ENCODE assay signal across 8 cellular contexts in genomic region chr2:237291138-237291792, GRCh38.
DNase-seq lines count a peak whose midpoint lies in the region; ATAC-seq and TF ChIP-seq lines count a peak whose summit lies in the region.

No MANE protein-coding gene starts in this region.

- under 1% methylated on average over 20 of the region's 20 CpGs for WGBS in suprapubic skin

- H3K36me3 ChIP-seq in Caco-2 (ENCODE audit: control insufficient read depth, insufficient read depth, low read length) (no peaks in the 10 kb centered on the region), suprapubic skin (no peaks in the 10 kb centered on the region)

- H3K27me3 Mint-ChIP-seq in Caco-2 (ENCODE audit: insufficient read depth, unreplicated experiment) (peaks cover 2% of the 10 kb centered on the region), T-cell (peaks cover 40% of the 10 kb centered on the region in 2 donors)
- H3K27me3 Mint-ChIP-seq in natural killer cell treated with Interleukin-12 subunit alpha and Interleukin-12 subunit beta and Interleukin-15 and Interleukin-18, amount 100 ng/mL, for 72 hours, result peaks cover 37 to 68% of the 10 kb centered on the region in 2 donors

- CTCF ChIA-PET in Caco-2 (lab: Charles Lee), result no interaction called here
- CTCF ChIA-PET in T-cell (lab: Charles Lee), result no interaction called here

- intact Hi-C loops in Caco-2 (cut with micrococcal nuclease; ENCODE audit: unreplicated experiment), result no loop called here

- H3K36me3 Mint-ChIP-seq in Caco-2 (ENCODE audit: insufficient read depth, unreplicated experiment), result no peaks in the 10 kb centered on the region
- no peaks in the 10 kb centered on the region for H3K36me3 Mint-ChIP-seq in T-cell
- H3K36me3 Mint-ChIP-seq in natural killer cell treated with Interleukin-12 subunit alpha and Interleukin-12 subunit beta and Interleukin-15 and Interleukin-18, amount 100 ng/mL, for 72 hours, result no peaks in the 10 kb centered on the region

- TF ChIP-seq CTCF in Caco-2 (IDR thresholded peaks at IDR 0.05; ENCODE audit: insufficient read depth in 1 of 2, low read depth in 1 of 2, low read length in 1 of 2, severe bottlenecking in 1 of 2, unreplicated experiment in 1 of 2) (no peak), suprapubic skin (IDR thresholded peaks at IDR 0.05) (no peak), GM10266 (IDR thresholded peaks at IDR 0.05; ENCODE audit: control insufficient read depth, insufficient read depth, low read depth, missing control alignments) (no peak)

- H3K4me3 Mint-ChIP-seq in Caco-2 (ENCODE audit: unreplicated experiment) (peak overlapping the region; percentile 55), T-cell (peak overlapping the region; percentile 44 to 75 (median 62))
- no peak overlapping the region for H3K4me3 Mint-ChIP-seq in natural killer cell treated with Interleukin-12 subunit alpha and Interleukin-12 subunit beta and Interleukin-15 and Interleukin-18, amount 100 ng/mL, for 72 hours

- H3K27ac Mint-ChIP-seq in Caco-2 (ENCODE audit: unreplicated experiment) (peak overlapping the region; percentile 31), T-cell (no peak overlapping the region)
- no peak overlapping the region for H3K27ac Mint-ChIP-seq in natural killer cell treated with Interleukin-12 subunit alpha and Interleukin-12 subunit beta and Interleukin-15 and Interleukin-18, amount 100 ng/mL, for 72 hours

- no peaks in the 10 kb centered on the region for H3K27me3 ChIP-seq in Caco-2 (replicated peaks; ENCODE audit: control insufficient read depth, insufficient read depth, low read length)
- no peaks in the 10 kb centered on the region for H3K27me3 ChIP-seq in suprapubic skin

- H3K4me1 Mint-ChIP-seq in Caco-2 (ENCODE audit: low read depth, unreplicated experiment) (peaks cover 7% of the 10 kb centered on the region), T-cell (peaks cover 9 to 14% (median 9%) of the 10 kb centered on the region in 3 donors)
- H3K4me1 Mint-ChIP-seq in natural killer cell treated with Interleukin-12 subunit alpha and Interleukin-12 subunit beta and Interleukin-15 and Interleukin-18, amount 100 ng/mL, for 72 hours (ENCODE audit: low read depth in 2 of 2), result peaks cover 3 to 4% of the 10 kb centered on the region in 2 donors

- ATAC-seq in T-cell (replicated peaks in 1 of 4), result peak in 2 of 4 experiments; percentile 34 to 49
- ATAC-seq in natural killer cell treated with Interleukin-12 subunit alpha and Interleukin-12 subunit beta and Interleukin-15 and Interleukin-18, amount 100 ng/mL, for 72 hours, result no peak

- peak overlapping the region; percentile 46 for H3K27ac ChIP-seq in epithelial cell of prostate
- peak overlapping the region; percentile 82 for H3K27ac ChIP-seq in suprapubic skin

- H3K9me3 Mint-ChIP-seq in Caco-2 (ENCODE audit: unreplicated experiment) (peaks cover 11% of the 10 kb centered on the region), T-cell (peaks cover 0 to 4% (median 4%) of the 10 kb centered on the region in 3 donors)
- H3K9me3 Mint-ChIP-seq in natural killer cell treated with Interleukin-12 subunit alpha and Interleukin-12 subunit beta and Interleukin-15 and Interleukin-18, amount 100 ng/mL, for 72 hours, result no peaks in the 10 kb centered on the region

- H3K9me3 ChIP-seq in Caco-2, result no peaks in the 10 kb centered on the region
- peaks cover 5% of the 10 kb centered on the region for H3K9me3 ChIP-seq in suprapubic skin

- TF ChIP-seq POLR2A in suprapubic skin (IDR thresholded peaks at IDR 0.05), result no peak

- no TSS peak for BruUV-seq in Caco-2 (replicated peaks; lab: Mats Ljungman, UMichigan)

- DNase-seq in Caco-2, result peak; percentile 6 to 52
- DNase-seq in NCI-H1105 (lab: John Stamatoyannopoulos, UW), result peak; percentile 88
- DNase-seq in T-cell, result peak in 6 of 34 experiments; percentile 0 to 8 (median 3)
- DNase-seq in epithelial cell of prostate (ENCODE audit: low read depth, low spot score), result peak; percentile 49
- peak; percentile 98 for DNase-seq in myocyte (ENCODE audit: low read depth)
- DNase-seq in suprapubic skin (ENCODE audit: low spot score in 2 of 2), result peak; percentile 95 to 96
- DNase-seq in natural killer cell treated with Interleukin-12 subunit alpha and Interleukin-12 subunit beta and Interleukin-15 and Interleukin-18, amount 100 ng/mL, for 72 hours (ENCODE audit: low spot score), result no peak
- DNase-seq in GM10266 (ENCODE audit: extremely low spot score), result no peak

- TF ChIP-seq EP300 in suprapubic skin (IDR thresholded peaks at IDR 0.05), result no peak

- POLR2A ChIA-PET in Caco-2 (lab: Charles Lee), result no interaction called here
- POLR2A ChIA-PET in T-cell (lab: Charles Lee), result no interaction called here

- H3K4me3 ChIP-seq in Caco-2 (ENCODE audit: low read depth, low read length) (no peak overlapping the region), suprapubic skin (peak overlapping the region; percentile 5)

- no peaks in the 10 kb centered on the region for H3K4me1 ChIP-seq in Caco-2
- peaks cover 39% of the 10 kb centered on the region for H3K4me1 ChIP-seq in suprapubic skin

Comparison
In these comparisons a context has a peak if more than half of its experiments do, and no peak if none do; other contexts are left out.
1. DNase-seq: peak in Caco-2 (2 of 2), NCI-H1105 (single experiment), epithelial cell of prostate (single experiment), myocyte (single experiment) and suprapubic skin (2 of 2); none in natural killer cell treated with Interleukin-12 subunit alpha and Interleukin-12 subunit beta and Interleukin-15 and Interleukin-18, amount 100 ng/mL, for 72 hours (single experiment) and GM10266 (single experiment).